In genomic region chr1:117271129-117271528, GRCh38 we compare ENCODE assay signal across 17 cellular contexts.
"Had no signal": no experiment of that assay in that cellular context is flagged by ENCODE, and none has a peak within 500 bp of the region (broad histone marks: within the 10 kb centered on the region; RNA-seq: fewer than 3 reads in every experiment).

No MANE protein-coding gene starts in this region.

- H3K27ac ChIP-seq: coronary artery, heart left ventricle, neutrophil, right atrium auricular region, sigmoid colon, skin epidermis, upper lobe of left lung, uterus had no signal

- H3K36me3 ChIP-seq: heart left ventricle, neutrophil, right atrium auricular region, sigmoid colon, upper lobe of left lung, uterus had no signal

- H3K4me1 Mint-ChIP-seq: naive thymus-derived CD8-positive, alpha-beta T cell had no signal

- DNase-seq: effector CD4-positive, alpha-beta T cell; heart left ventricle; hypothalamus; kidney glomerular epithelial cell; mucosa of descending colon; naive thymus-derived CD8-positive, alpha-beta T cell; posterior cingulate gyrus; sigmoid colon; stimulated activated CD4-positive, alpha-beta T cell treated with anti-CD3 and anti-CD28 coated beads, Interleukin-12 subunit alpha, Interleukin-12 subunit beta, amount 100 ng/mL, for 4 hours; stimulated activated CD4-positive, alpha-beta T cell treated with anti-CD3 and anti-CD28 coated beads, Interleukin-2, amount 100 ng/mL, for 48 hours; stimulated activated naive CD4-positive, alpha-beta T cell treated with Interleukin-2 at 50 U/mL for 16 hours; upper lobe of left lung; uterus had no signal

- H3K27me3 ChIP-seq: heart left ventricle, neutrophil, right atrium auricular region, sigmoid colon, upper lobe of left lung, uterus had no signal

- H3K4me3 Mint-ChIP-seq: naive thymus-derived CD8-positive, alpha-beta T cell had no signal

- H3K4me3 ChIP-seq: coronary artery, heart left ventricle, mucosa of descending colon, right atrium auricular region, sigmoid colon, skin epidermis, upper lobe of left lung, uterus had no signal

- H3K27ac Mint-ChIP-seq: naive thymus-derived CD8-positive, alpha-beta T cell had no signal

- ATAC-seq: heart left ventricle; mucosa of descending colon; naive thymus-derived CD8-positive, alpha-beta T cell had no signal

- H3K4me1 ChIP-seq: uterus had no signal
